In the genomic region with DNA sequence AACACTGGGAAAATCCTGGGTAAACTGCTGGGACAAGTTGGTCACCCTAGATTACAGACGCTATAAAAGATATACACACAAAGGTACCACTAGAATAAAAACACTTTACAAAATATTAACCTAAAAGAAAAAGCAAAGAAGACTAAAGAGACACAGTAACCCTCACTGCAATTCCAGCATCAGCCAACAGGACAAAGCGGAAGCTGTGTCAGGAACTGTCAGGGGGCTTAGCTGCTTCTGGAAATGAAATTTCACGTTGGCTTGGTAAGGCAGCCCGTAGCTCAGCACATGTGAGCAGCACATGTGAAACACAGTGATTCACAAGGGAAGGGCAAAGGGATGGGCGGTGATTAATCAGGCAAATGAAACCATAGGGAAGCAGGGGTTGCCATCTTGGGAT, we compare ENCODE assay signal across 21 cellular contexts.
DNase-seq lines count a peak whose midpoint lies in the region; ATAC-seq and TF ChIP-seq lines count a peak whose summit lies in the region.
"Had no signal": no experiment of that assay in that cellular context is flagged by ENCODE, and none has a peak within 500 bp of the region (broad histone marks: within the 10 kb centered on the region; RNA-seq: fewer than 3 reads in every experiment).

No MANE protein-coding gene starts in this region.

- H3K4me1 Mint-ChIP-seq in nephron, result peaks cover 26% of the 10 kb centered on the region
- H3K4me1 Mint-ChIP-seq in T-helper 2 cell treated with Interferon-gamma antibody and Interleukin-4, amounts not matched to agents 5 μg/mL and 100 μg/mL, for 36 hours (ENCODE audit: low read depth), result no peaks in the 10 kb centered on the region
- peaks cover 0 to 2% of the 10 kb centered on the region in 2 donors for H3K4me1 Mint-ChIP-seq in effector memory CD8-positive, alpha-beta T cell (ENCODE audit: low read depth in 2 of 2)
- H3K4me1 Mint-ChIP-seq: activated naive CD4-positive, alpha-beta T cell treated with anti-CD3 and anti-CD28 coated beads, Interleukin-2, amount 10 ng/mL, durations not matched to agents 7 days and 5 days had no signal

- H3K27ac Mint-ChIP-seq in nephron, result no peak overlapping the region
- no peak overlapping the region for H3K27ac Mint-ChIP-seq in T-helper 2 cell treated with Interferon-gamma antibody and Interleukin-4, amounts not matched to agents 5 μg/mL and 100 μg/mL, for 36 hours
- H3K27ac Mint-ChIP-seq in effector memory CD8-positive, alpha-beta T cell, result no peak overlapping the region
- H3K27ac Mint-ChIP-seq: activated naive CD4-positive, alpha-beta T cell treated with anti-CD3 and anti-CD28 coated beads, Interleukin-2, amount 10 ng/mL, durations not matched to agents 7 days and 5 days; brain had no signal

- ATAC-seq in esophagus mucosa (peak; percentile 48), GM18511 (IDR thresholded peaks at IDR 0.05; ENCODE audit: unreplicated experiment) (no peak)
- ATAC-seq in effector memory CD8-positive, alpha-beta T cell (replicated peaks), result no peak
- ATAC-seq: PC-3 had no signal

- no peak overlapping the region for H3K4me3 Mint-ChIP-seq in nephron
- no peak overlapping the region for H3K4me3 Mint-ChIP-seq in T-helper 2 cell treated with Interferon-gamma antibody and Interleukin-4, amounts not matched to agents 5 μg/mL and 100 μg/mL, for 36 hours
- no peak overlapping the region for H3K4me3 Mint-ChIP-seq in effector memory CD8-positive, alpha-beta T cell
- H3K4me3 Mint-ChIP-seq: activated naive CD4-positive, alpha-beta T cell treated with anti-CD3 and anti-CD28 coated beads, Interleukin-2, amount 10 ng/mL, durations not matched to agents 7 days and 5 days; brain; naive B cell had no signal

- H3K4me3 ChIP-seq in AG10803 (ENCODE audit: low read length), result no peak overlapping the region
- H3K4me3 ChIP-seq: BLaER1 treated with 17β-estradiol and CSF1 and Interleukin-3, amounts not matched to agents 10 nM and 100 nM; esophagus muscularis mucosa; left ventricle myocardium inferior; skin epidermis; stomach; transverse colon had no signal

- TF ChIP-seq CTCF in AG10803 (conservative IDR thresholded peaks at IDR 0.05; ENCODE audit: low read length) (peak; percentile 18; the same call in 1 of the 2 replicates), nephron (IDR thresholded peaks at IDR 0.05; ENCODE audit: unreplicated experiment in 3 of 3) (peak in 2 of 3 experiments; percentile 10 to 17)

- peak; percentile 10 for DNase-seq in AG10803 (ENCODE audit: low read depth)
- DNase-seq in LHCN-M2 (ENCODE audit: low read depth), result peak; percentile 2
- DNase-seq in T-helper 2 cell treated with Interferon-gamma antibody and Interleukin-4, amounts not matched to agents 5 μg/mL and 100 μg/mL, for 36 hours (ENCODE audit: low spot score), result no peak
- DNase-seq in effector memory CD8-positive, alpha-beta T cell, result no peak
- DNase-seq in NCI-H1105 (lab: John Stamatoyannopoulos, UW), result no peak
- DNase-seq: activated naive CD4-positive, alpha-beta T cell treated with anti-CD3 and anti-CD28 coated beads, Interleukin-2, amount 10 ng/mL, durations not matched to agents 7 days and 5 days; effector CD4-positive, alpha-beta T cell; Karpas-422; left ventricle myocardium inferior; naive B cell; PC-3; stomach; T1000; transverse colon had no signal

- H3K27me3 Mint-ChIP-seq in nephron (ENCODE audit: low read depth), result no peaks in the 10 kb centered on the region
- no peaks in the 10 kb centered on the region for H3K27me3 Mint-ChIP-seq in T-helper 2 cell treated with Interferon-gamma antibody and Interleukin-4, amounts not matched to agents 5 μg/mL and 100 μg/mL, for 36 hours (ENCODE audit: low read depth)
- no peaks in the 10 kb centered on the region for H3K27me3 Mint-ChIP-seq in effector memory CD8-positive, alpha-beta T cell
- H3K27me3 Mint-ChIP-seq: activated naive CD4-positive, alpha-beta T cell treated with anti-CD3 and anti-CD28 coated beads, Interleukin-2, amount 10 ng/mL, durations not matched to agents 7 days and 5 days; naive B cell had no signal

- peaks cover 18% of the 10 kb centered on the region for H3K36me3 Mint-ChIP-seq in nephron (ENCODE audit: low read depth)
- H3K36me3 Mint-ChIP-seq in T-helper 2 cell treated with Interferon-gamma antibody and Interleukin-4, amounts not matched to agents 5 μg/mL and 100 μg/mL, for 36 hours (ENCODE audit: low read depth), result no peaks in the 10 kb centered on the region
- H3K36me3 Mint-ChIP-seq in effector memory CD8-positive, alpha-beta T cell (ENCODE audit: insufficient read depth), result peaks cover 3% of the 10 kb centered on the region
- H3K36me3 Mint-ChIP-seq: activated naive CD4-positive, alpha-beta T cell treated with anti-CD3 and anti-CD28 coated beads, Interleukin-2, amount 10 ng/mL, durations not matched to agents 7 days and 5 days had no signal

- peaks cover 27% of the 10 kb centered on the region for H3K9me3 Mint-ChIP-seq in nephron
- no peaks in the 10 kb centered on the region for H3K9me3 Mint-ChIP-seq in T-helper 2 cell treated with Interferon-gamma antibody and Interleukin-4, amounts not matched to agents 5 μg/mL and 100 μg/mL, for 36 hours
- peaks cover 3 to 8% of the 10 kb centered on the region in 2 donors for H3K9me3 Mint-ChIP-seq in effector memory CD8-positive, alpha-beta T cell

Comparison
In these comparisons a context has a peak if more than half of its experiments do, and no peak if none do; other contexts are left out.
1. DNase-seq: peak in AG10803 (single experiment) and LHCN-M2 (single experiment); none in T-helper 2 cell treated with Interferon-gamma antibody and Interleukin-4, amounts not matched to agents 5 μg/mL and 100 μg/mL, for 36 hours (single experiment), effector memory CD8-positive, alpha-beta T cell (0 of 3) and NCI-H1105 (single experiment).